In genomic region chr2:138691667-138692066, GRCh38 we compare ENCODE assay signal across 22 cellular contexts.
"Had no signal": no experiment of that assay in that cellular context is flagged by ENCODE, and none has a peak within 500 bp of the region (broad histone marks: within the 10 kb centered on the region; RNA-seq: fewer than 3 reads in every experiment).

No MANE protein-coding gene starts in this region.

- H3K4me3 ChIP-seq: MG63 had no signal

- H3K36me3 Mint-ChIP-seq: T-cell had no signal

- H3K9ac ChIP-seq: SK-N-SH had no signal

- H3K36me3 ChIP-seq: MG63 had no signal

- ATAC-seq: Panc1, T-cell had no signal

- H3K27ac Mint-ChIP-seq: T-cell had no signal

- DNase-seq: Karpas-422, KG1, MG63, NCI-H1092 treated with DMSO at 0.1 percent for 48 hours, NCI-H1436, NCI-H187, NCI-H2029, NCI-H2081 treated with DMSO at 0.1 percent for 48 hours, NCI-H2171, NCI-H226, NCI-H446, NCI-H510A, NCI-H524 treated with DMSO at 0.1 percent for 48 hours, NCI-H69, NCI-H774, SHP77, SK-N-SH, SW 1271, T-cell had no signal

- H3K27me3 ChIP-seq: MG63 had no signal

- H3K27ac ChIP-seq: HL-60, RWPE1 had no signal

- H3K4me3 Mint-ChIP-seq: T-cell had no signal

- H3K9me3 Mint-ChIP-seq: T-cell had no signal

- H3K9me3 ChIP-seq: MG63, SK-N-SH had no signal

- H3K4me2 ChIP-seq: SK-N-SH had no signal
